1 cellular context compared by ENCODE assay signal in genomic region chr11:125079151-125079877, GRCh38.
TF ChIP-seq lines count a peak whose summit lies in the region.

No MANE protein-coding gene starts in this region.

TF ChIP-seq in K562, 482 proteins besides CTCF, POLR2A, EP300 and RAD21:
- TF ChIP-seq, protein P1, sequence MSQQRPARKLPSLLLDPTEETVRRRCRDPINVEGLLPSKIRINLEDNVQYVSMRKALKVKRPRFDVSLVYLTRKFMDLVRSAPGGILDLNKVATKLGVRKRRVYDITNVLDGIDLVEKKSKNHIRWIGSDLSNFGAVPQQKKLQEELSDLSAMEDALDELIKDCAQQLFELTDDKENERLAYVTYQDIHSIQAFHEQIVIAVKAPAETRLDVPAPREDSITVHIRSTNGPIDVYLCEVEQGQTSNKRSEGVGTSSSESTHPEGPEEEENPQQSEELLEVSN (IDR thresholded peaks at IDR 0.05; ENCODE audit: borderline replicate concordance in 1 of 2, extremely low read depth in 1 of 2, insufficient read depth in 1 of 2, insufficient read length in 1 of 2, low read depth in 1 of 2, low read length in 1 of 2, poor library complexity in 1 of 2, severe bottlenecking in 1 of 2): no peak
- TF ChIP-seq FOXK2 (conservative IDR thresholded peaks at IDR 0.05 in 1 of 2, IDR thresholded peaks at IDR 0.05 in 1 of 2; ENCODE audit: low read depth in 2 of 2) (0 out of 4 replicates have a peak, but pooled peaks of 1 of the 2 experiments have one; percentile 21), KDM5B (IDR thresholded peaks at IDR 0.05; ENCODE audit: insufficient replicate concordance, low read depth, low read length) (no peak), SPI1 (IDR thresholded peaks at IDR 0.05; ENCODE audit: borderline replicate concordance, low read depth, low read length) (peak; percentile 57), TFAM (CRISPR knock-in tag; conservative IDR thresholded peaks at IDR 0.05) (no peak), KHSRP (IDR thresholded peaks at IDR 0.05) (no peak), ZNF644 (tag; IDR thresholded peaks at IDR 0.05; ENCODE audit: low read depth) (no peak), ZNF133 (CRISPR knock-in tag; IDR thresholded peaks at IDR 0.05) (no peak), ZSCAN32 (CRISPR knock-in tag; IDR thresholded peaks at IDR 0.05) (no peak), HSF4 (CRISPR knock-in tag; IDR thresholded peaks at IDR 0.05; ENCODE audit: borderline replicate concordance) (no peak)
- TF ChIP-seq, protein P2, sequence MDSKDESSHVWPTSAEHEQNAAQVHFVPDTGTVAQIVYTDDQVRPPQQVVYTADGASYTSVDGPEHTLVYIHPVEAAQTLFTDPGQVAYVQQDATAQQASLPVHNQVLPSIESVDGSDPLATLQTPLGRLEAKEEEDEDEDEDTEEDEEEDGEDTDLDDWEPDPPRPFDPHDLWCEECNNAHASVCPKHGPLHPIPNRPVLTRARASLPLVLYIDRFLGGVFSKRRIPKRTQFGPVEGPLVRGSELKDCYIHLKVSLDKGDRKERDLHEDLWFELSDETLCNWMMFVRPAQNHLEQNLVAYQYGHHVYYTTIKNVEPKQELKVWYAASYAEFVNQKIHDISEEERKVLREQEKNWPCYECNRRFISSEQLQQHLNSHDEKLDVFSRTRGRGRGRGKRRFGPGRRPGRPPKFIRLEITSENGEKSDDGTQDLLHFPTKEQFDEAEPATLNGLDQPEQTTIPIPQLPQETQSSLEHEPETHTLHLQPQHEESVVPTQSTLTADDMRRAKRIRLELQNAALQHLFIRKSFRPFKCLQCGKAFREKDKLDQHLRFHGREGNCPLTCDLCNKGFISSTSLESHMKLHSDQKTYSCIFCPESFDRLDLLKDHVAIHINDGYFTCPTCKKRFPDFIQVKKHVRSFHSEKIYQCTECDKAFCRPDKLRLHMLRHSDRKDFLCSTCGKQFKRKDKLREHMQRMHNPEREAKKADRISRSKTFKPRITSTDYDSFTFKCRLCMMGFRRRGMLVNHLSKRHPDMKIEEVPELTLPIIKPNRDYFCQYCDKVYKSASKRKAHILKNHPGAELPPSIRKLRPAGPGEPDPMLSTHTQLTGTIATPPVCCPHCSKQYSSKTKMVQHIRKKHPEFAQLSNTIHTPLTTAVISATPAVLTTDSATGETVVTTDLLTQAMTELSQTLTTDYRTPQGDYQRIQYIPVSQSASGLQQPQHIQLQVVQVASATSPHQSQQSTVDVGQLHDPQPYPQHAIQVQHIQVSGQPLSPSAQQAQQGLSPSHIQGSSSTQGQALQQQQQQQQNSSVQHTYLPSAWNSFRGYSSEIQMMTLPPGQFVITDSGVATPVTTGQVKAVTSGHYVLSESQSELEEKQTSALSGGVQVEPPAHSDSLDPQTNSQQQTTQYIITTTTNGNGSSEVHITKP (IDR thresholded peaks at IDR 0.05; ENCODE audit: partially characterized antibody): peak; percentile 94
